ENCODE assay signal across 22 cellular contexts in genomic region chr4:184575306-184575705, GRCh38.
DNase-seq lines count a peak whose midpoint lies in the region; ATAC-seq, FAIRE-seq and TF ChIP-seq lines count a peak whose summit lies in the region.
"Had no signal": no experiment of that assay in that cellular context is flagged by ENCODE, and none has a peak within 500 bp of the region (broad histone marks: within the 10 kb centered on the region; RNA-seq: fewer than 3 reads in every experiment).

No MANE protein-coding gene starts in this region.

- H3K36me3 Mint-ChIP-seq in activated CD8-positive, alpha-beta T cell treated with anti-CD3 and anti-CD28 coated beads for 36 hours (ENCODE audit: low read depth) = peaks cover 4% of the 10 kb centered on the region
- H3K36me3 Mint-ChIP-seq in activated CD8-positive, alpha-beta T cell treated with anti-CD3 and anti-CD28 coated beads, Interleukin-2, amount 10 ng/mL, durations not matched to agents 7 days and 5 days (ENCODE audit: low read depth) = peaks cover 8% of the 10 kb centered on the region
- H3K36me3 Mint-ChIP-seq: CD8-positive, alpha-beta T cell; IgD-negative memory B cell had no signal

- H3K9me1 ChIP-seq in endothelial cell of umbilical vein (replicated peaks; ENCODE audit: control insufficient read depth, extremely low read depth, insufficient read depth, low read length) = no peaks in the 10 kb centered on the region

- H3K9me3 ChIP-seq in PC-3 (ENCODE audit: low read length) = no peaks in the 10 kb centered on the region
- no peaks in the 10 kb centered on the region for H3K9me3 ChIP-seq in endothelial cell of umbilical vein (replicated peaks; ENCODE audit: control insufficient read depth, insufficient read depth, low read length)
- no peaks in the 10 kb centered on the region for H3K9me3 ChIP-seq in BE2C
- H3K9me3 ChIP-seq in left lung = peaks cover 0 to 6% of the 10 kb centered on the region in 2 donors

- H4K20me1 ChIP-seq in PC-3 (ENCODE audit: low read length) (no peaks in the 10 kb centered on the region), endothelial cell of umbilical vein (replicated peaks; ENCODE audit: control insufficient read depth, extremely low read depth, insufficient read depth, low read length) (no peaks in the 10 kb centered on the region)

- TF ChIP-seq POLR2A in endothelial cell of umbilical vein (IDR thresholded peaks at IDR 0.05; ENCODE audit: low read depth, low read length) = no peak

- H3F3A ChIP-seq in PC-3 (ENCODE audit: low read length, unreplicated experiment) = no peaks in the 10 kb centered on the region

- peak; percentile 41 for FAIRE-seq in G401.6 (lab: Jason Lieb, UNC)
- no peak for FAIRE-seq in endothelial cell of umbilical vein (lab: Jason Lieb, UNC)
- FAIRE-seq: astrocyte had no signal

- no peaks in the 10 kb centered on the region for H3K27me3 Mint-ChIP-seq in activated CD8-positive, alpha-beta T cell treated with anti-CD3 and anti-CD28 coated beads for 36 hours
- no peaks in the 10 kb centered on the region for H3K27me3 Mint-ChIP-seq in activated CD8-positive, alpha-beta T cell treated with anti-CD3 and anti-CD28 coated beads, Interleukin-2, amount 10 ng/mL, durations not matched to agents 7 days and 5 days (ENCODE audit: low read depth)
- H3K27me3 Mint-ChIP-seq: IgD-negative memory B cell had no signal

- DNase-seq in activated CD8-positive, alpha-beta T cell treated with anti-CD3 and anti-CD28 coated beads for 36 hours = no peak
- no peak for DNase-seq in activated CD8-positive, alpha-beta T cell treated with anti-CD3 and anti-CD28 coated beads, Interleukin-2, amount 10 ng/mL, durations not matched to agents 7 days and 5 days
- DNase-seq in PC-3 (peak; percentile 16), endothelial cell of umbilical vein (ENCODE audit: low read depth, low spot score) (peak; percentile 13), BE2C (no peak), left lung (no peak)
- DNase-seq: activated gamma-delta T cell treated with Interleukin-2 at 50 U/mL for 16 hours; CD8-positive, alpha-beta T cell; cerebellar nuclear complex; DMS53; effector CD8-positive, alpha-beta T cell; glutamatergic neuron; midbrain; NCI-H1092 treated with DMSO at 0.1 percent for 48 hours; NCI-H2081 treated with DMSO at 0.1 percent for 48 hours; NCI-H524 treated with DMSO at 0.1 percent for 48 hours had no signal

- H3K4me1 ChIP-seq in PC-3 (ENCODE audit: insufficient read depth, low read length) (no peaks in the 10 kb centered on the region), endothelial cell of umbilical vein (ENCODE audit: control insufficient read depth, extremely low read depth, insufficient read depth, low read length) (peaks cover 20% of the 10 kb centered on the region), BE2C (no peaks in the 10 kb centered on the region), left lung (no peaks in the 10 kb centered on the region)
- H3K4me1 ChIP-seq: neural progenitor cell had no signal

- peak overlapping the region; percentile 83 for H3K27ac Mint-ChIP-seq in activated CD8-positive, alpha-beta T cell treated with anti-CD3 and anti-CD28 coated beads for 36 hours
- no peak overlapping the region for H3K27ac Mint-ChIP-seq in activated CD8-positive, alpha-beta T cell treated with anti-CD3 and anti-CD28 coated beads, Interleukin-2, amount 10 ng/mL, durations not matched to agents 7 days and 5 days
- H3K27ac Mint-ChIP-seq: neural progenitor cell, WTC11 had no signal

- TF ChIP-seq CTCF in activated CD8-positive, alpha-beta T cell treated with anti-CD3 and anti-CD28 coated beads for 36 hours (IDR thresholded peaks at IDR 0.05) = peak; percentile 50
- no peak for TF ChIP-seq CTCF in PC-3 (conservative IDR thresholded peaks at IDR 0.05; ENCODE audit: low read depth, low read length)
- TF ChIP-seq CTCF in endothelial cell of umbilical vein (IDR thresholded peaks at IDR 0.05; ENCODE audit: extremely low read depth in 1 of 2, insufficient read depth in 1 of 2, low read depth in 1 of 2, low read length in 2 of 2) = no peak
- TF ChIP-seq CTCF in BE2C (IDR thresholded peaks at IDR 0.05; ENCODE audit: low read depth, low read length) = no peak
- TF ChIP-seq CTCF in left lung (IDR thresholded peaks at IDR 0.05) = no peak

- H3K27ac ChIP-seq in PC-3 (ENCODE audit: low read length) = no peak overlapping the region
- peak overlapping the region; percentile 73 for H3K27ac ChIP-seq in endothelial cell of umbilical vein (ENCODE audit: insufficient read depth, low read depth, low read length)
- no peak overlapping the region for H3K27ac ChIP-seq in left lung
- H3K27ac ChIP-seq: neural progenitor cell had no signal

- H3K4me1 Mint-ChIP-seq in activated CD8-positive, alpha-beta T cell treated with anti-CD3 and anti-CD28 coated beads for 36 hours (ENCODE audit: low read depth) = peaks cover 13% of the 10 kb centered on the region
- peaks cover 4% of the 10 kb centered on the region for H3K4me1 Mint-ChIP-seq in activated CD8-positive, alpha-beta T cell treated with anti-CD3 and anti-CD28 coated beads, Interleukin-2, amount 10 ng/mL, durations not matched to agents 7 days and 5 days (ENCODE audit: low read depth)
- H3K4me1 Mint-ChIP-seq: IgD-negative memory B cell, neural progenitor cell had no signal

- H3K9me2 ChIP-seq in PC-3 (replicated peaks; ENCODE audit: low read length) = no peaks in the 10 kb centered on the region

- dilution Hi-C loops in endothelial cell of umbilical vein (cut with MboI; ENCODE audit: extremely low pct_ligation_motif_present, low sequenced_read_pairs) = no loop called here

- no peak overlapping the region for H3K4me2 ChIP-seq in PC-3 (ENCODE audit: low read length)
- peak overlapping the region; percentile 71 for H3K4me2 ChIP-seq in endothelial cell of umbilical vein (ENCODE audit: insufficient read depth, low read length)
- H3K4me2 ChIP-seq: neural progenitor cell had no signal

- peaks cover 13% of the 10 kb centered on the region for H3K9me3 Mint-ChIP-seq in activated CD8-positive, alpha-beta T cell treated with anti-CD3 and anti-CD28 coated beads for 36 hours
- peaks cover 10% of the 10 kb centered on the region for H3K9me3 Mint-ChIP-seq in activated CD8-positive, alpha-beta T cell treated with anti-CD3 and anti-CD28 coated beads, Interleukin-2, amount 10 ng/mL, durations not matched to agents 7 days and 5 days (ENCODE audit: insufficient read depth)

- POLR2A ChIA-PET in activated CD8-positive, alpha-beta T cell treated with anti-CD3 and anti-CD28 coated beads for 36 hours (lab: Charles Lee) = no interaction called here
- POLR2A ChIA-PET in activated CD8-positive, alpha-beta T cell treated with anti-CD3 and anti-CD28 coated beads, Interleukin-2, amount 10 ng/mL, durations not matched to agents 7 days and 5 days (lab: Charles Lee) = no interaction called here
- POLR2A ChIA-PET in PC-3 (lab: Charles Lee; ENCODE audit: unreplicated experiment) (no interaction called here), endothelial cell of umbilical vein (lab: Charles Lee) (interaction anchor here (0.9 to 1.0 kb wide), 2 partner anchors 38 to 74 kb away, joined by 3 to 5 read pairs; partner anchors contain the start of genes CASP3 and PRIMPOL)

- H3K9ac ChIP-seq in PC-3 (ENCODE audit: low read length) (no peak overlapping the region), endothelial cell of umbilical vein (replicated peaks; ENCODE audit: extremely low read depth, insufficient read depth, low read length) (peak overlapping the region; percentile 38)
- H3K9ac ChIP-seq: neural progenitor cell had no signal

- no peaks in the 10 kb centered on the region for H3K36me3 ChIP-seq in PC-3 (ENCODE audit: low read depth, low read length)
- H3K36me3 ChIP-seq in endothelial cell of umbilical vein (ENCODE audit: control insufficient read depth in 2 of 2, extremely low read depth in 1 of 2, insufficient read depth in 2 of 2, low read length in 2 of 2) = no peaks in the 10 kb centered on the region
- no peaks in the 10 kb centered on the region for H3K36me3 ChIP-seq in BE2C
- H3K36me3 ChIP-seq in left lung = no peaks in the 10 kb centered on the region
- H3K36me3 ChIP-seq: neural progenitor cell had no signal

- CTCF ChIA-PET in activated CD8-positive, alpha-beta T cell treated with anti-CD3 and anti-CD28 coated beads for 36 hours (lab: Charles Lee) = no interaction called here
- CTCF ChIA-PET in activated CD8-positive, alpha-beta T cell treated with anti-CD3 and anti-CD28 coated beads, Interleukin-2, amount 10 ng/mL, durations not matched to agents 7 days and 5 days (lab: Charles Lee) = interaction anchor here (0.8 to 1.5 kb wide), 3 partner anchors 9 to 73 kb away, joined by 3 to 4 read pairs (median 3); no protein-coding TSS in a partner anchor
- CTCF ChIA-PET in PC-3 (lab: Charles Lee) (no interaction called here), endothelial cell of umbilical vein (lab: Charles Lee) (interaction anchor here (0.7 to 1.4 kb wide), 7 partner anchors 12 to 311 kb away, joined by 3 to 4 read pairs (median 3); no protein-coding TSS in a partner anchor)

- BruUV-seq in PC-3 (replicated peaks; lab: Mats Ljungman, UMichigan) (no TSS peak), endothelial cell of umbilical vein (replicated peaks; lab: Mats Ljungman, UMichigan) (TSS peak; percentile 86)

- H2AFZ ChIP-seq in PC-3 (ENCODE audit: low read length) = no peak overlapping the region
- H2AFZ ChIP-seq in endothelial cell of umbilical vein (ENCODE audit: low read depth, low read length) = no peak overlapping the region
- H2AFZ ChIP-seq: neural progenitor cell had no signal

- no peaks in the 10 kb centered on the region for H3K27me3 ChIP-seq in PC-3 (ENCODE audit: low read length)
- no peaks in the 10 kb centered on the region for H3K27me3 ChIP-seq in endothelial cell of umbilical vein (ENCODE audit: control insufficient read depth in 2 of 2, insufficient read depth in 2 of 2, low read length in 2 of 2)
- H3K27me3 ChIP-seq in BE2C = no peaks in the 10 kb centered on the region
- no peaks in the 10 kb centered on the region for H3K27me3 ChIP-seq in left lung
- H3K27me3 ChIP-seq: neural progenitor cell had no signal

- peak; percentile 79 for ATAC-seq in activated CD8-positive, alpha-beta T cell treated with anti-CD3 and anti-CD28 coated beads for 36 hours
- ATAC-seq in activated CD8-positive, alpha-beta T cell treated with anti-CD3 and anti-CD28 coated beads, Interleukin-2, amount 10 ng/mL, durations not matched to agents 7 days and 5 days = no peak
- ATAC-seq in PC-3 (no peak), left lung (no peak), HG02588 (IDR thresholded peaks at IDR 0.05; ENCODE audit: unreplicated experiment) (no peak)
- ATAC-seq: CD8-positive, alpha-beta T cell; WTC11 had no signal

- no peaks in the 10 kb centered on the region for H3K79me2 ChIP-seq in PC-3 (ENCODE audit: low read length)
- no peaks in the 10 kb centered on the region for H3K79me2 ChIP-seq in endothelial cell of umbilical vein (ENCODE audit: control insufficient read depth, insufficient read depth, low read length)

- intact Hi-C loops in activated CD8-positive, alpha-beta T cell treated with anti-CD3 and anti-CD28 coated beads for 36 hours (cut with micrococcal nuclease) = no loop called here
- intact Hi-C loops in PC-3 (cut with micrococcal nuclease) = no loop called here
- intact Hi-C loops in endothelial cell of umbilical vein (cut with micrococcal nuclease) = loop anchor here (1.0 to 10.0 kb wide), 8 partner anchors 37 to 311 kb away; partner anchors contain the start of genes ACSL1, CASP3, CENPU and IRF2
- intact Hi-C loops in left lung (cut with DNase I) = no loop called here

- H3K4me3 ChIP-seq in PC-3 (ENCODE audit: low read length) (no peak overlapping the region), endothelial cell of umbilical vein (replicated peaks in 1 of 3; ENCODE audit: insufficient read depth in 1 of 3, low read depth in 1 of 3, low read length in 3 of 3) (peak overlapping the region in 1 of 3 experiments; percentile 47), BE2C (ENCODE audit: low read depth, low read length) (no peak overlapping the region), left lung (no peak overlapping the region)
- H3K4me3 ChIP-seq: neural progenitor cell had no signal

- no peak overlapping the region for H3K4me3 Mint-ChIP-seq in activated CD8-positive, alpha-beta T cell treated with anti-CD3 and anti-CD28 coated beads for 36 hours
- no peak overlapping the region for H3K4me3 Mint-ChIP-seq in activated CD8-positive, alpha-beta T cell treated with anti-CD3 and anti-CD28 coated beads, Interleukin-2, amount 10 ng/mL, durations not matched to agents 7 days and 5 days
- H3K4me3 Mint-ChIP-seq: CD8-positive, alpha-beta T cell; IgD-negative memory B cell; neural progenitor cell; WTC11 had no signal

Comparison
In these comparisons a context has a peak if more than half of its experiments do, and no peak if none do; other contexts are left out.
1. CTCF ChIA-PET loops: an anchor here in activated CD8-positive, alpha-beta T cell treated with anti-CD3 and anti-CD28 coated beads, Interleukin-2, amount 10 ng/mL, durations not matched to agents 7 days and 5 days (0.8 to 1.5 kb wide) and endothelial cell of umbilical vein (0.7 to 1.4 kb wide); none called in activated CD8-positive, alpha-beta T cell treated with anti-CD3 and anti-CD28 coated beads for 36 hours and PC-3.
2. DNase-seq: peak in PC-3 (single experiment) and endothelial cell of umbilical vein (single experiment); none in activated CD8-positive, alpha-beta T cell treated with anti-CD3 and anti-CD28 coated beads for 36 hours (single experiment), activated CD8-positive, alpha-beta T cell treated with anti-CD3 and anti-CD28 coated beads, Interleukin-2, amount 10 ng/mL, durations not matched to agents 7 days and 5 days (single experiment), BE2C (single experiment) and left lung (0 of 2).